In the genomic region with DNA sequence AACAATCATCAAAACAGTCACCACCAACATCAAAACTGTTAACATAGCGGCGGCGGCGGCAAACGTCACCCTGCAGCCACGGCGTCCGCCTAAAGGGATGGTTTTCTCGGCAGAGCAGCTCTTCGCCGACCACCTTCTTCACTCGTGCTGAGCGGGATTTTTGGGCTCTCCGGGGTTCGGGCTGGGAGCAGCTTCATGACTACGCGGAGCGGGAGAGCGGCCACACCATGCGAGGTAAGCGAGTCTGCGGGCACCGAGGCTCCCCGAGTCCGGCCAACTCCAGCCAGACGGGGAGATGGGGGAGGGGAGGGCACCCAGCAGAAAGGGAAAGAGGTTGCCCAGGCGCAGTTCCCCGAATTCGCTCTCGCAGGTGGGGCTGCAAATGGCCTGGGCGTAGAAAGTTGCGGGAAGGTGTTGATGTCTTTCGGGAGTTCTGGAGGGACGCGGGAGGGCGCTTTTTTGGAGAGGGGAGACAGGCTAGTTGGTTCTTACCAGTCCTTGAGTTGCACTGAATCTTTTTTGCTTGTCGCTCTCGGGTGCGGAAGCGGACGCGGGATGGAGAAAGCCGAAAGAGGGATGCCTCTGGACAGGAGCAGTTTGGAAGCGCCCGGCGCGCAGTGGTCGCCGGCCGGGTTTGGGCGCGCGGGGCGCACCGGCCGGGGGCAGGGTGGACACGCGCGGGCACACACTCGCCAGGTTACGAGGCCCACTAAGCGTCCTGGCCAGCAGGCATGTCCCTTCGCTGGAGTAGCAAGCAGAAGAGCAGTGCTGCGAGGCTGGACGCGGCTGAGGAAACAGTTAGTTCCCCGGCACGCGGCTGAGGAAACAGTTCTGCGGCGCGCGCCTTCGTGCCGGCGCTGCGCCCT, we compare ENCODE assay signal across 8 cellular contexts. TPM values are rescaled to one million over a fixed set of nuclear protein-coding genes. Genes with fewer than 3 reads are reported as not detected.
A peak's percentile ranks its signal among the peaks of the same experiment; 100 is the strongest.
DNase-seq lines count a peak whose midpoint lies in the region; ATAC-seq and TF ChIP-seq lines count a peak whose summit lies in the region.

No MANE protein-coding gene starts in this region.

- peak overlapping the region; percentile 52 for H3K27ac Mint-ChIP-seq in activated T-helper 1 cell treated with anti-CD3 and anti-CD28 coated beads, Interleukin-12 subunit alpha, Interleukin-12 subunit beta, Interleukin-2, Interleukin-4 antibody, amounts not matched to agents 30 ng/mL and 10 ng/mL and 1 ng/mL, durations not matched to agents 14 hours and 24 hours and 36 hours

- peaks cover 35% of the 10 kb centered on the region for H3K4me1 Mint-ChIP-seq in activated T-helper 1 cell treated with anti-CD3 and anti-CD28 coated beads, Interleukin-12 subunit alpha, Interleukin-12 subunit beta, Interleukin-2, Interleukin-4 antibody, amounts not matched to agents 30 ng/mL and 10 ng/mL and 1 ng/mL, durations not matched to agents 14 hours and 24 hours and 36 hours (ENCODE audit: low read depth)

- H3K18ac ChIP-seq in trophoblast cell (ENCODE audit: low read length) = no peak overlapping the region

- ATAC-seq in HG02852 (IDR thresholded peaks at IDR 0.05; ENCODE audit: unreplicated experiment) = peak; percentile 9
- peak; percentile 39 to 62 (median 46) for ATAC-seq in heart left ventricle
- ATAC-seq in HG03457 (IDR thresholded peaks at IDR 0.05; ENCODE audit: unreplicated experiment) = no peak

- 0 to 1% (median 1%) methylated on average over 62 to 77 of the region's 77 CpGs for WGBS in heart left ventricle, 4 donors
- no CpG with 5 or more reads among the region's 77 CpGs for WGBS in trophoblast cell (ENCODE audit: extremely low coverage, insufficient coverage, insufficient read length)

- no peak overlapping the region for H4K12ac ChIP-seq in trophoblast cell (ENCODE audit: low read depth, low read length)

- no peak overlapping the region for H2BK5ac ChIP-seq in trophoblast cell (ENCODE audit: low read depth, low read length, poor library complexity)

- peaks cover 0 to 28% (median 2%) of the 10 kb centered on the region in 12 donors for H3K4me1 ChIP-seq in heart left ventricle
- H3K4me1 ChIP-seq in trophoblast cell (ENCODE audit: control insufficient read depth in 1 of 2, insufficient read depth in 2 of 2, low read length in 2 of 2) = peaks cover 11 to 23% of the 10 kb centered on the region in 2 experiments

- intact Hi-C loops in activated T-helper 1 cell treated with anti-CD3 and anti-CD28 coated beads, Interleukin-12 subunit alpha, Interleukin-12 subunit beta, Interleukin-2, Interleukin-4 antibody, amounts not matched to agents 30 ng/mL and 10 ng/mL and 1 ng/mL, durations not matched to agents 14 hours and 24 hours and 36 hours (cut with micrococcal nuclease) = loop anchor here (2.0 to 10.0 kb wide), 2 partner anchors 13 to 163 kb away; no protein-coding TSS in a partner anchor
- intact Hi-C loops in heart left ventricle (cut with DNase I) = no loop called here

- H3K9me3 Mint-ChIP-seq in activated T-helper 1 cell treated with anti-CD3 and anti-CD28 coated beads, Interleukin-12 subunit alpha, Interleukin-12 subunit beta, Interleukin-2, Interleukin-4 antibody, amounts not matched to agents 30 ng/mL and 10 ng/mL and 1 ng/mL, durations not matched to agents 14 hours and 24 hours and 36 hours = no peaks in the 10 kb centered on the region

- H2BK12ac ChIP-seq in trophoblast cell (ENCODE audit: low read length) = no peak overlapping the region

- H3K27me3 ChIP-seq in heart left ventricle (peaks cover 0 to 87% (median 10%) of the 10 kb centered on the region in 9 donors), trophoblast cell (ENCODE audit: insufficient read depth, low read length) (peaks cover 40% of the 10 kb centered on the region)

- no peak overlapping the region for H3K14ac ChIP-seq in trophoblast cell (ENCODE audit: low read length)

- no peak overlapping the region for H4K8ac ChIP-seq in trophoblast cell (ENCODE audit: low read depth, low read length)

- H3K27ac ChIP-seq in heart left ventricle = peak overlapping the region in 10 of 12 donors; percentile 8 to 72 (median 65)
- no peak overlapping the region for H3K27ac ChIP-seq in trophoblast cell (ENCODE audit: low read depth, low read length)

- no peak overlapping the region for H2BK120ac ChIP-seq in trophoblast cell (ENCODE audit: insufficient read depth, low read length, poor library complexity)

- H2AFZ ChIP-seq in trophoblast cell (ENCODE audit: insufficient read depth, low read length, poor library complexity) = peak overlapping the region; percentile 6

- no peaks in the 10 kb centered on the region for H3K9me3 ChIP-seq in heart left ventricle
- peaks cover 2% of the 10 kb centered on the region for H3K9me3 ChIP-seq in trophoblast cell (ENCODE audit: insufficient read depth, low read depth, low read length)

- H3K4ac ChIP-seq in trophoblast cell (ENCODE audit: low read depth, low read length) = no peak overlapping the region

- H3K4me3 Mint-ChIP-seq in activated T-helper 1 cell treated with anti-CD3 and anti-CD28 coated beads, Interleukin-12 subunit alpha, Interleukin-12 subunit beta, Interleukin-2, Interleukin-4 antibody, amounts not matched to agents 30 ng/mL and 10 ng/mL and 1 ng/mL, durations not matched to agents 14 hours and 24 hours and 36 hours = peak overlapping the region; percentile 86

- H3K23ac ChIP-seq in trophoblast cell (ENCODE audit: low read length) = no peak overlapping the region

- H3K4me2 ChIP-seq in trophoblast cell (ENCODE audit: low read length) = peak overlapping the region; percentile 98

- TF ChIP-seq POLR2A in heart left ventricle (IDR thresholded peaks at IDR 0.05) = no peak

- no peaks in the 10 kb centered on the region for H3K36me3 ChIP-seq in heart left ventricle
- H3K36me3 ChIP-seq in trophoblast cell (ENCODE audit: control insufficient read depth in 1 of 2, insufficient read depth in 2 of 2, low read length in 2 of 2) = no peaks in the 10 kb centered on the region

- H3K27me3 Mint-ChIP-seq in activated T-helper 1 cell treated with anti-CD3 and anti-CD28 coated beads, Interleukin-12 subunit alpha, Interleukin-12 subunit beta, Interleukin-2, Interleukin-4 antibody, amounts not matched to agents 30 ng/mL and 10 ng/mL and 1 ng/mL, durations not matched to agents 14 hours and 24 hours and 36 hours (ENCODE audit: insufficient read depth) = peaks cover 60% of the 10 kb centered on the region

- no peak overlapping the region for H2AK5ac ChIP-seq in trophoblast cell (ENCODE audit: low read length)

- no peak overlapping the region for H3K9ac ChIP-seq in trophoblast cell (ENCODE audit: low read length)

- H3K36me3 Mint-ChIP-seq in activated T-helper 1 cell treated with anti-CD3 and anti-CD28 coated beads, Interleukin-12 subunit alpha, Interleukin-12 subunit beta, Interleukin-2, Interleukin-4 antibody, amounts not matched to agents 30 ng/mL and 10 ng/mL and 1 ng/mL, durations not matched to agents 14 hours and 24 hours and 36 hours (ENCODE audit: low read depth) = no peaks in the 10 kb centered on the region

- no peaks in the 10 kb centered on the region for H3K79me2 ChIP-seq in trophoblast cell (ENCODE audit: control insufficient read depth, insufficient read depth, low read length, poor library complexity)

- H4K91ac ChIP-seq in trophoblast cell (ENCODE audit: low read depth, low read length) = no peak overlapping the region

- TF ChIP-seq CTCF in heart left ventricle (IDR thresholded peaks at IDR 0.05) = no peak

- peak overlapping the region; percentile 48 to 80 (median 60) for H3K4me3 ChIP-seq in heart left ventricle
- H3K4me3 ChIP-seq in trophoblast cell (ENCODE audit: low read depth, low read length) = peak overlapping the region; percentile 4

- DNase-seq in ELR (ENCODE audit: low read depth) (peak; percentile 3), heart left ventricle (peak; percentile 18 to 64 (median 35)), trophoblast cell (no peak), amniotic stem cell (lab: John Stamatoyannopoulos, UW) (no peak), pons (ENCODE audit: low spot score) (no peak)
- DNase-seq in activated T-helper 1 cell treated with anti-CD3 and anti-CD28 coated beads, Interleukin-12 subunit alpha, Interleukin-12 subunit beta, Interleukin-2, Interleukin-4 antibody, amounts not matched to agents 30 ng/mL and 10 ng/mL and 1 ng/mL, durations not matched to agents 14 hours and 24 hours and 36 hours (ENCODE audit: low spot score) = no peak

- H3K79me1 ChIP-seq in trophoblast cell (ENCODE audit: low read length) = no peaks in the 10 kb centered on the region

RNA-seq across cellular contexts. Expression of gene RORB, which starts 0.8 kb away (rescaled TPM):
- 0.05 TPM in 1 of 2 replicates, not detected in the other for total RNA-seq in activated T-helper 1 cell treated with anti-CD3 and anti-CD28 coated beads, Interleukin-12 subunit alpha, Interleukin-12 subunit beta, Interleukin-2, Interleukin-4 antibody, amounts not matched to agents 30 ng/mL and 10 ng/mL and 1 ng/mL, durations not matched to agents 14 hours and 24 hours and 36 hours
- total RNA-seq in heart left ventricle = 10 to 100 TPM in 1 of 9 donors, 1 to 10 TPM in 8; 2.2 to 10.2 (median 4.1) TPM
- polyA plus RNA-seq in heart left ventricle = under 1 TPM; 0.53 to 0.83 TPM
- polyA plus RNA-seq in trophoblast cell (2013) = 0.05 and 0.14 TPM in 2 replicates

Comparison
In these comparisons a context has a peak if more than half of its experiments do, and no peak if none do; other contexts are left out.
1. DNase-seq: peak in ELR (single experiment) and heart left ventricle (5 of 5); none in activated T-helper 1 cell treated with anti-CD3 and anti-CD28 coated beads, Interleukin-12 subunit alpha, Interleukin-12 subunit beta, Interleukin-2, Interleukin-4 antibody, amounts not matched to agents 30 ng/mL and 10 ng/mL and 1 ng/mL, durations not matched to agents 14 hours and 24 hours and 36 hours (single experiment), trophoblast cell (0 of 2), amniotic stem cell (single experiment) and pons (single experiment).